ENCODE assay signal across 9 cellular contexts in genomic region chr2:126749537-126749936, GRCh38.
A peak's percentile ranks its signal among the peaks of the same experiment; 100 is the strongest.
DNase-seq lines count a peak whose midpoint lies in the region; ATAC-seq and TF ChIP-seq lines count a peak whose summit lies in the region.
"Had no signal": no experiment of that assay in that cellular context is flagged by ENCODE, and none has a peak within 500 bp of the region (broad histone marks: within the 10 kb centered on the region; RNA-seq: fewer than 3 reads in every experiment).

No MANE protein-coding gene starts in this region.

- CTCF ChIA-PET in WTC11 (lab: Charles Lee) = interaction anchor here (0.6 kb wide), 1 partner anchor 221 kb away, joined by 3 read pairs; no protein-coding TSS in a partner anchor

- POLR2A ChIA-PET in WTC11 (lab: Charles Lee) = no interaction called here

- no peaks in the 10 kb centered on the region for H3K4me1 ChIP-seq in DND-41 (ENCODE audit: insufficient read depth, low read length)

- peaks cover 5% of the 10 kb centered on the region for H3K27me3 ChIP-seq in DND-41 (ENCODE audit: insufficient read depth, low read length, poor library complexity)

- no peak overlapping the region for H3K4me3 Mint-ChIP-seq in WTC11

- no peaks in the 10 kb centered on the region for H3K36me3 ChIP-seq in DND-41 (ENCODE audit: insufficient read depth, low read length)

- no peak overlapping the region for H3K4me3 ChIP-seq in DND-41 (ENCODE audit: low read depth in 1 of 2, low read length in 2 of 2)

- H3K9me3 Mint-ChIP-seq in WTC11 = no peaks in the 10 kb centered on the region

- peak; percentile 31 for TF ChIP-seq CTCF in DND-41 (IDR thresholded peaks at IDR 0.05; ENCODE audit: borderline replicate concordance, extremely low read depth, low read length, poor library complexity, severe bottlenecking)
- no peak for TF ChIP-seq CTCF in WTC11 (IDR thresholded peaks at IDR 0.05)

- no peaks in the 10 kb centered on the region for H3K79me2 ChIP-seq in DND-41 (ENCODE audit: insufficient read depth, low read length)

- 0 out of 3 replicates have a peak, but pooled peaks have one; percentile 40 for ATAC-seq in DND-41 (ENCODE audit: insufficient read depth, low read depth)
- ATAC-seq in GM18868 (IDR thresholded peaks at IDR 0.05; ENCODE audit: unreplicated experiment) = peak; percentile 35
- peak; percentile 50 for ATAC-seq in HG03135 (IDR thresholded peaks at IDR 0.05; ENCODE audit: unreplicated experiment)
- no peak for ATAC-seq in WTC11
- ATAC-seq in HG03139 (IDR thresholded peaks at IDR 0.05; ENCODE audit: unreplicated experiment) = no peak

- H3K27ac Mint-ChIP-seq in WTC11 = no peak overlapping the region

- no peak overlapping the region for H3K4me2 ChIP-seq in DND-41 (ENCODE audit: insufficient read depth, low read length)

- DNase-seq in DND-41 (no peak), dermis microvascular lymphatic vessel endothelial cell (ENCODE audit: low read depth in 2 of 2) (peak; percentile 23 to 35), WTC11 (ENCODE audit: low spot score) (no peak), DMS153 (lab: John Stamatoyannopoulos, UW) (no peak), NCI-H187 treated with DMSO at 0.1 percent for 48 hours (lab: John Stamatoyannopoulos, UW) (no peak)
- DNase-seq: mammary epithelial cell had no signal

- H3K9me3 ChIP-seq in DND-41 (ENCODE audit: insufficient read depth, low read length, severe bottlenecking) = no peaks in the 10 kb centered on the region

- no peak overlapping the region for H3K27ac ChIP-seq in DND-41 (ENCODE audit: low read length)

- no peak overlapping the region for H3K9ac ChIP-seq in DND-41 (ENCODE audit: low read depth, low read length)

- H3K36me3 Mint-ChIP-seq in WTC11 = no peaks in the 10 kb centered on the region

- H3K27me3 Mint-ChIP-seq in WTC11 (ENCODE audit: low read depth) = no peaks in the 10 kb centered on the region; the same call in 1 of the 2 replicates

- H3K4me1 Mint-ChIP-seq in WTC11 = peaks cover 11% of the 10 kb centered on the region

- H4K20me1 ChIP-seq in DND-41 (ENCODE audit: insufficient read depth, low read length) = no peaks in the 10 kb centered on the region

- no peak overlapping the region for H2AFZ ChIP-seq in DND-41 (ENCODE audit: low read depth, low read length)

TF ChIP-seq in WTC11, 78 proteins besides CTCF, POLR2A, EP300 and RAD21 (continues in another document):
- TF ChIP-seq MXD4 (CRISPR knock-in tag; IDR thresholded peaks at IDR 0.05; ENCODE audit: borderline replicate concordance) (no peak), TCF7 (CRISPR knock-in tag; IDR thresholded peaks at IDR 0.05; ENCODE audit: low read depth) (no peak), EMX1 (CRISPR knock-in tag; IDR thresholded peaks at IDR 0.05) (no peak), CREB1 (CRISPR knock-in tag; IDR thresholded peaks at IDR 0.05) (no peak), ZNF425 (CRISPR knock-in tag; conservative IDR thresholded peaks at IDR 0.05) (no peak), NFATC4 (CRISPR knock-in tag; IDR thresholded peaks at IDR 0.05) (no peak), AFF4 (CRISPR knock-in tag; IDR thresholded peaks at IDR 0.05; ENCODE audit: borderline replicate concordance) (no peak), JUN (CRISPR knock-in tag; IDR thresholded peaks at IDR 0.05) (no peak), IRF2 (CRISPR knock-in tag; IDR thresholded peaks at IDR 0.05; ENCODE audit: borderline replicate concordance, low read depth) (no peak), TEAD4 (CRISPR knock-in tag; IDR thresholded peaks at IDR 0.05) (no peak), ATF1 (CRISPR knock-in tag; IDR thresholded peaks at IDR 0.05) (no peak)
- TF ChIP-seq, protein P1, sequence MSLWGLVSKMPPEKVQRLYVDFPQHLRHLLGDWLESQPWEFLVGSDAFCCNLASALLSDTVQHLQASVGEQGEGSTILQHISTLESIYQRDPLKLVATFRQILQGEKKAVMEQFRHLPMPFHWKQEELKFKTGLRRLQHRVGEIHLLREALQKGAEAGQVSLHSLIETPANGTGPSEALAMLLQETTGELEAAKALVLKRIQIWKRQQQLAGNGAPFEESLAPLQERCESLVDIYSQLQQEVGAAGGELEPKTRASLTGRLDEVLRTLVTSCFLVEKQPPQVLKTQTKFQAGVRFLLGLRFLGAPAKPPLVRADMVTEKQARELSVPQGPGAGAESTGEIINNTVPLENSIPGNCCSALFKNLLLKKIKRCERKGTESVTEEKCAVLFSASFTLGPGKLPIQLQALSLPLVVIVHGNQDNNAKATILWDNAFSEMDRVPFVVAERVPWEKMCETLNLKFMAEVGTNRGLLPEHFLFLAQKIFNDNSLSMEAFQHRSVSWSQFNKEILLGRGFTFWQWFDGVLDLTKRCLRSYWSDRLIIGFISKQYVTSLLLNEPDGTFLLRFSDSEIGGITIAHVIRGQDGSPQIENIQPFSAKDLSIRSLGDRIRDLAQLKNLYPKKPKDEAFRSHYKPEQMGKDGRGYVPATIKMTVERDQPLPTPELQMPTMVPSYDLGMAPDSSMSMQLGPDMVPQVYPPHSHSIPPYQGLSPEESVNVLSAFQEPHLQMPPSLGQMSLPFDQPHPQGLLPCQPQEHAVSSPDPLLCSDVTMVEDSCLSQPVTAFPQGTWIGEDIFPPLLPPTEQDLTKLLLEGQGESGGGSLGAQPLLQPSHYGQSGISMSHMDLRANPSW (CRISPR knock-in tag; conservative IDR thresholded peaks at IDR 0.05; ENCODE audit: low read depth) = no peak
- TF ChIP-seq, protein P2, sequence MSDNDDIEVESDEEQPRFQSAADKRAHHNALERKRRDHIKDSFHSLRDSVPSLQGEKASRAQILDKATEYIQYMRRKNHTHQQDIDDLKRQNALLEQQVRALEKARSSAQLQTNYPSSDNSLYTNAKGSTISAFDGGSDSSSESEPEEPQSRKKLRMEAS (CRISPR knock-in tag; IDR thresholded peaks at IDR 0.05) = no peak
- TF ChIP-seq, protein P3, sequence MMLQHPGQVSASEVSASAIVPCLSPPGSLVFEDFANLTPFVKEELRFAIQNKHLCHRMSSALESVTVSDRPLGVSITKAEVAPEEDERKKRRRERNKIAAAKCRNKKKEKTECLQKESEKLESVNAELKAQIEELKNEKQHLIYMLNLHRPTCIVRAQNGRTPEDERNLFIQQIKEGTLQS (CRISPR knock-in tag; conservative IDR thresholded peaks at IDR 0.05) = no peak
- TF ChIP-seq, protein P4, sequence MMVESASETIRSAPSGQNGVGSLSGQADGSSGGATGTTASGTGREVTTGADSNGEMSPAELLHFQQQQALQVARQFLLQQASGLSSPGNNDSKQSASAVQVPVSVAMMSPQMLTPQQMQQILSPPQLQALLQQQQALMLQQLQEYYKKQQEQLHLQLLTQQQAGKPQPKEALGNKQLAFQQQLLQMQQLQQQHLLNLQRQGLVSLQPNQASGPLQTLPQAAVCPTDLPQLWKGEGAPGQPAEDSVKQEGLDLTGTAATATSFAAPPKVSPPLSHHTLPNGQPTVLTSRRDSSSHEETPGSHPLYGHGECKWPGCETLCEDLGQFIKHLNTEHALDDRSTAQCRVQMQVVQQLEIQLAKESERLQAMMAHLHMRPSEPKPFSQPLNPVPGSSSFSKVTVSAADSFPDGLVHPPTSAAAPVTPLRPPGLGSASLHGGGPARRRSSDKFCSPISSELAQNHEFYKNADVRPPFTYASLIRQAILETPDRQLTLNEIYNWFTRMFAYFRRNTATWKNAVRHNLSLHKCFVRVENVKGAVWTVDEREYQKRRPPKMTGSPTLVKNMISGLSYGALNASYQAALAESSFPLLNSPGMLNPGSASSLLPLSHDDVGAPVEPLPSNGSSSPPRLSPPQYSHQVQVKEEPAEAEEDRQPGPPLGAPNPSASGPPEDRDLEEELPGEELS (CRISPR knock-in tag; IDR thresholded peaks at IDR 0.05) = no peak

Comparison
In these comparisons a context has a peak if more than half of its experiments do, and no peak if none do; other contexts are left out.
1. ATAC-seq: peak in DND-41 (single experiment), GM18868 (single experiment) and HG03135 (single experiment); none in WTC11 (single experiment) and HG03139 (single experiment).
2. DNase-seq: peak in dermis microvascular lymphatic vessel endothelial cell (2 of 2); none in DND-41 (single experiment), WTC11 (single experiment), DMS153 (single experiment) and NCI-H187 treated with DMSO at 0.1 percent for 48 hours (single experiment).